Comparison of ENCODE assay signal across 15 cellular contexts in genomic region chr3:114509756-114510155, GRCh38.
DNase-seq lines count a peak whose midpoint lies in the region; ATAC-seq and TF ChIP-seq lines count a peak whose summit lies in the region.
"Had no signal": no experiment of that assay in that cellular context is flagged by ENCODE, and none has a peak within 500 bp of the region (broad histone marks: within the 10 kb centered on the region; RNA-seq: fewer than 3 reads in every experiment).

No MANE protein-coding gene starts in this region.

- no peak overlapping the region for H3K4me3 ChIP-seq in GM23338
- H3K4me3 ChIP-seq in mesodermal cell (ENCODE audit: extremely low read depth, insufficient read depth, low read length, poor library complexity, severe bottlenecking): no peak overlapping the region
- H3K4me3 ChIP-seq in urinary bladder (ENCODE audit: low read depth, low read length): no peak overlapping the region
- H3K4me3 ChIP-seq: BLaER1 had no signal

- no peak overlapping the region for H2AFZ ChIP-seq in GM23338

- H3K36me3 ChIP-seq in GM23338 (ENCODE audit: insufficient read depth) (no peaks in the 10 kb centered on the region), mesodermal cell (ENCODE audit: control insufficient read depth, insufficient read depth, low read length) (no peaks in the 10 kb centered on the region), urinary bladder (ENCODE audit: insufficient read depth) (peaks cover under 1% of the 10 kb centered on the region)
- H3K36me3 ChIP-seq: BLaER1 had no signal

- H3K4me1 Mint-ChIP-seq in GM23338 (peaks cover 16% of the 10 kb centered on the region), chondrocyte (ENCODE audit: low read depth) (peaks cover 50% of the 10 kb centered on the region)

- peaks cover 6% of the 10 kb centered on the region; the same call in 1 of the 2 replicates for H3K4me1 ChIP-seq in GM23338 (ENCODE audit: insufficient read depth)
- H3K4me1 ChIP-seq in mesodermal cell (ENCODE audit: control insufficient read depth, insufficient read depth, low read length, poor library complexity, severe bottlenecking): peaks cover 4% of the 10 kb centered on the region
- H3K4me1 ChIP-seq in urinary bladder (ENCODE audit: insufficient read depth): peaks cover 3% of the 10 kb centered on the region
- H3K4me1 ChIP-seq: BLaER1 had no signal

- TF ChIP-seq CTCF in GM23338 (conservative IDR thresholded peaks at IDR 0.05; ENCODE audit: low read depth in 2 of 2): no peak
- TF ChIP-seq CTCF in chondrocyte (IDR thresholded peaks at IDR 0.05): no peak

- no peak overlapping the region for H3K4me2 ChIP-seq in GM23338
- H3K4me2 ChIP-seq: BLaER1 had no signal

- no peaks in the 10 kb centered on the region for H3F3A ChIP-seq in GM23338 (replicated peaks; ENCODE audit: low read depth)

- no peaks in the 10 kb centered on the region for H3K9me3 Mint-ChIP-seq in GM23338
- no peaks in the 10 kb centered on the region for H3K9me3 Mint-ChIP-seq in chondrocyte (ENCODE audit: low read depth)
- H3K9me3 Mint-ChIP-seq: CD14-positive monocyte; CD4-positive, alpha-beta memory T cell had no signal

- H4K20me1 ChIP-seq in GM23338 (replicated peaks; ENCODE audit: insufficient read depth): no peaks in the 10 kb centered on the region
- H4K20me1 ChIP-seq: BLaER1 had no signal

- no peaks in the 10 kb centered on the region for H3K79me2 ChIP-seq in GM23338 (replicated peaks; ENCODE audit: insufficient read depth)

- no peaks in the 10 kb centered on the region for H3K36me3 Mint-ChIP-seq in GM23338 (ENCODE audit: low read depth)
- peaks cover 1% of the 10 kb centered on the region for H3K36me3 Mint-ChIP-seq in chondrocyte (ENCODE audit: low read depth)
- H3K36me3 Mint-ChIP-seq: CD14-positive monocyte had no signal

- no peak for ATAC-seq in GM23338

- H3K27ac ChIP-seq in GM23338 (ENCODE audit: low read depth) (no peak overlapping the region), mesodermal cell (ENCODE audit: low read depth, low read length, severe bottlenecking) (peak overlapping the region; percentile 8), urinary bladder (ENCODE audit: low read depth) (peak overlapping the region; percentile 2)
- H3K27ac ChIP-seq: BLaER1 had no signal

- DNase-seq in GM23338 (ENCODE audit: low spot score) (no peak), chondrocyte (ENCODE audit: low spot score) (no peak), NCI-H1092 (lab: John Stamatoyannopoulos, UW) (no peak), cardiac septum (ENCODE audit: low spot score) (no peak), islet precursor cell (no peak)
- DNase-seq: 8988T; CD4-positive, alpha-beta memory T cell; DMS153; DMS79; GF-D8; HCEC 1CT had no signal

- no CpG with 5 or more reads among the region's 5 CpGs for WGBS in mesodermal cell (ENCODE audit: insufficient coverage in 2 of 2), 2 experiments
- WGBS in urinary bladder: 69% methylated on average over 5 of the region's 5 CpGs

- H3K27me3 ChIP-seq in GM23338 (ENCODE audit: insufficient read depth): no peaks in the 10 kb centered on the region
- H3K27me3 ChIP-seq: BLaER1 had no signal

- H3K4me3 Mint-ChIP-seq in GM23338 (no peak overlapping the region), chondrocyte (ENCODE audit: unreplicated experiment) (no peak overlapping the region)
- H3K4me3 Mint-ChIP-seq: CD14-positive monocyte; CD4-positive, alpha-beta memory T cell had no signal

- no peaks in the 10 kb centered on the region for H3K9me2 ChIP-seq in GM23338 (ENCODE audit: insufficient read depth)

- no peaks in the 10 kb centered on the region for H3K9me3 ChIP-seq in mesodermal cell (ENCODE audit: control insufficient read depth, low read length)
- H3K9me3 ChIP-seq: BLaER1 had no signal

- intact Hi-C loops in cardiac septum (cut with DNase I): no loop called here

- H3K27me3 Mint-ChIP-seq in GM23338 (ENCODE audit: insufficient read depth, low read depth, poor library complexity) (no peaks in the 10 kb centered on the region), chondrocyte (ENCODE audit: low read depth) (no peaks in the 10 kb centered on the region)
- H3K27me3 Mint-ChIP-seq: CD4-positive, alpha-beta memory T cell had no signal

- H3K27ac Mint-ChIP-seq in GM23338 (peak overlapping the region; percentile 38; the same call in 1 of the 2 replicates), chondrocyte (ENCODE audit: unreplicated experiment) (peak overlapping the region; percentile 60)
- H3K27ac Mint-ChIP-seq: CD14-positive monocyte; CD4-positive, alpha-beta memory T cell had no signal

TF ChIP-seq in GM23338, 12 proteins besides CTCF, POLR2A, EP300 and RAD21:
- no peak for TF ChIP-seq EZH2phosphoT487 (IDR thresholded peaks at IDR 0.05; ENCODE audit: unreplicated experiment)
- TF ChIP-seq ZNF331 (CRISPR knock-in tag; IDR thresholded peaks at IDR 0.05; ENCODE audit: low read depth): no peak
- no peak for TF ChIP-seq ZNF462 (CRISPR knock-in tag; IDR thresholded peaks at IDR 0.05)
- no peak for TF ChIP-seq CREB1 (CRISPR knock-in tag; IDR thresholded peaks at IDR 0.05; ENCODE audit: low read depth)
